In the genomic region with DNA sequence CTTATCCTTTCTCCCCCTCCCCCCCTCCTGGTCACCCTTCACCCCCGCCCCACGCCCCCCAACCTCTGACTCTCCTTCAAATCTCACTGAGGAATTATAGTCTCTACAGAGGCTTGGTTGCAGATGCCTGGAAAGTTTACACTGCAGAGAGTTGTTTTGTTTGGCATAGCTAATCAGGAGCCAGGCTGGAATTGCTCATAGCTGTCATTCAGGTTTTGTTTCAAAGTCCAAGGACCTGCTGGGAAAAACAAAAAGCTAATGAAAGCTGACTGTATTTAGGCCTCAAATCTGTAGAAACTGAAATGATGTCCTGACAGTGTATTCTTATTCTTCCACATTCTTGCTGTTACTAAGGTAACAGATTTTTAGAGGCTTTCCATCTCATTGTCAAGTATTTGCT, we compare ENCODE assay signal across 14 cellular contexts. TPM values are rescaled to one million over a fixed set of nuclear protein-coding genes. Genes with fewer than 3 reads are reported as not detected.
DNase-seq lines count a peak whose midpoint lies in the region; FAIRE-seq and TF ChIP-seq lines count a peak whose summit lies in the region.
"Had no signal": no experiment of that assay in that cellular context is flagged by ENCODE, and none has a peak within 500 bp of the region (broad histone marks: within the 10 kb centered on the region; RNA-seq: fewer than 3 reads in every experiment).

No MANE protein-coding gene starts in this region.

- H3K27ac ChIP-seq in HUES64 (ENCODE audit: low read depth, low read length): peak overlapping the region; percentile 78
- no peak overlapping the region for H3K27ac ChIP-seq in iPS-20b (ENCODE audit: low read length)
- H3K27ac ChIP-seq in Karpas-422 (ENCODE audit: low read length): no peak overlapping the region
- H3K27ac ChIP-seq: esophagus muscularis mucosa, RWPE1 had no signal

- H4K20me1 ChIP-seq in Karpas-422 (ENCODE audit: insufficient read depth, low read depth, low read length): no peaks in the 10 kb centered on the region

- H3K9me2 ChIP-seq in Karpas-422 (replicated peaks; ENCODE audit: insufficient read depth, low read length): no peaks in the 10 kb centered on the region

- H3K4me3 ChIP-seq in HUES64 (ENCODE audit: low read length) (no peak overlapping the region), iPS-20b (ENCODE audit: low read length) (peak overlapping the region; percentile 10; the same call in 1 of the 2 replicates), Karpas-422 (ENCODE audit: low read length) (no peak overlapping the region)
- H3K4me3 ChIP-seq: esophagus muscularis mucosa, GM12878 had no signal

- H3K9me3 ChIP-seq in HUES64 (ENCODE audit: insufficient read depth, low read depth, low read length) (no peaks in the 10 kb centered on the region), iPS-20b (ENCODE audit: insufficient read depth, low read depth, low read length) (no peaks in the 10 kb centered on the region), Karpas-422 (ENCODE audit: low read length) (no peaks in the 10 kb centered on the region)
- H3K9me3 ChIP-seq: esophagus muscularis mucosa had no signal

- H3K4me1 ChIP-seq in HUES64 (ENCODE audit: insufficient read depth, low read length) (peaks cover 70% of the 10 kb centered on the region), iPS-20b (ENCODE audit: insufficient read depth, low read length) (peaks cover 56% of the 10 kb centered on the region), Karpas-422 (ENCODE audit: low read length) (no peaks in the 10 kb centered on the region)

- H3K9ac ChIP-seq in HUES64 (ENCODE audit: low read depth, low read length) (peak overlapping the region; percentile 13; the same call in 1 of the 2 replicates), iPS-20b (ENCODE audit: low read depth, low read length) (no peak overlapping the region), Karpas-422 (ENCODE audit: low read length) (no peak overlapping the region)

- DNase-seq in astrocyte of the hippocampus (ENCODE audit: low read depth, low spot score) (peak; percentile 81), renal cortical epithelial cell (ENCODE audit: low read depth) (peak; percentile 69), GM12892 (ENCODE audit: insufficient read length) (no peak), Karpas-422 (no peak)
- no peak for DNase-seq in activated CD4-positive, alpha-beta T cell treated with anti-CD3 and anti-CD28 coated beads, Interleukin-2, amount 50 U/mL, for 1 hour
- DNase-seq: activated CD8-positive, alpha-beta memory T cell treated with anti-CD3 and anti-CD28 coated beads, Interleukin-2, amount 10 ng/mL, durations not matched to agents 7 days and 5 days; KG1; stimulated activated naive CD4-positive, alpha-beta T cell had no signal

- H3K36me3 ChIP-seq in HUES64 (ENCODE audit: insufficient read depth, low read length) (no peaks in the 10 kb centered on the region), iPS-20b (ENCODE audit: insufficient read depth, low read depth, low read length) (no peaks in the 10 kb centered on the region), Karpas-422 (ENCODE audit: insufficient read depth, low read length) (no peaks in the 10 kb centered on the region)
- H3K36me3 ChIP-seq: esophagus muscularis mucosa had no signal

- WGBS in HUES64: no CpG with 5 or more reads among the region's 2 CpGs

- no peak overlapping the region for H2AFZ ChIP-seq in Karpas-422 (ENCODE audit: low read length)

- no peak for TF ChIP-seq POLR2A in GM12892 (IDR thresholded peaks at IDR 0.05; ENCODE audit: low read depth, low read length)

- H3K27me3 ChIP-seq in HUES64 (ENCODE audit: insufficient read depth, low read length) (no peaks in the 10 kb centered on the region), iPS-20b (ENCODE audit: insufficient read depth, low read length) (no peaks in the 10 kb centered on the region), Karpas-422 (ENCODE audit: low read length) (no peaks in the 10 kb centered on the region)
- H3K27me3 ChIP-seq: esophagus muscularis mucosa had no signal

- no peak overlapping the region for H3K4me2 ChIP-seq in Karpas-422 (ENCODE audit: low read depth, low read length, poor library complexity, severe bottlenecking)

- H3K79me2 ChIP-seq in Karpas-422 (ENCODE audit: low read length): no peaks in the 10 kb centered on the region

- FAIRE-seq in GM12892 (lab: Jason Lieb, UNC): no peak
- FAIRE-seq: GM12878, H54 had no signal

RNA-seq across cellular contexts. Expression of a gene that starts 22.6 kb away (rescaled TPM):
- polyA plus RNA-seq in HUES64 (2013, experiment 1 of 2): 22.8 TPM
- 26.6 TPM for polyA plus RNA-seq in HUES64 (2013, experiment 2 of 2)
- 7.5 and 9.0 TPM in 2 replicates for total RNA-seq in renal cortical epithelial cell
- 0.38 TPM for polyA plus RNA-seq in GM12892 (2012; ENCODE audit: missing spikeins)
- total RNA-seq in Karpas-422 (2014; rRNA removed; shearing (Covaris generic); ENCODE audit: low replicate concordance): not detected in 2 replicates
- total RNA-seq: activated CD8-positive, alpha-beta memory T cell treated with anti-CD3 and anti-CD28 coated beads, Interleukin-2, amount 10 ng/mL, durations not matched to agents 7 days and 5 days had no signal

Comparison
In these comparisons a context has a peak if more than half of its experiments do, and no peak if none do; other contexts are left out.
1. DNase-seq: peak in astrocyte of the hippocampus (single experiment) and renal cortical epithelial cell (single experiment); none in activated CD4-positive, alpha-beta T cell treated with anti-CD3 and anti-CD28 coated beads, Interleukin-2, amount 50 U/mL, for 1 hour (single experiment), GM12892 (single experiment) and Karpas-422 (single experiment).